Comparison of ENCODE assay signal across 8 cellular contexts in genomic region chr5:142095651-142096330, GRCh38. TPM values are rescaled to one million over a fixed set of nuclear protein-coding genes. Genes with fewer than 3 reads are reported as not detected.
A peak's percentile ranks its signal among the peaks of the same experiment; 100 is the strongest.
DNase-seq lines count a peak whose midpoint lies in the region; ATAC-seq and TF ChIP-seq lines count a peak whose summit lies in the region.
"Had no signal": no experiment of that assay in that cellular context is flagged by ENCODE, and none has a peak within 500 bp of the region (broad histone marks: within the 10 kb centered on the region; RNA-seq: fewer than 3 reads in every experiment).

No MANE protein-coding gene starts in this region.

- H3K4me1 ChIP-seq in tibial artery (peaks cover 0 to 41% (median 17%) of the 10 kb centered on the region in 4 donors), esophagus squamous epithelium (peaks cover 0 to 16% (median 8%) of the 10 kb centered on the region in 3 donors)

- DNase-seq in activated CD4-positive, CD25-positive, alpha-beta regulatory T cell (lab: John Stamatoyannopoulos, UW): peak; percentile 28 to 63 (median 52)
- DNase-seq in putamen (ENCODE audit: low spot score) (peak; percentile 32), tibial artery (peak in 1 of 2 donors; percentile 28), GM03348 (ENCODE audit: low spot score) (no peak), esophagus squamous epithelium (lab: John Stamatoyannopoulos, UW) (no peak)
- DNase-seq: small intestine had no signal

- H3K36me3 ChIP-seq in tibial artery (no peaks in the 10 kb centered on the region), esophagus squamous epithelium (no peaks in the 10 kb centered on the region)

- no peaks in the 10 kb centered on the region for H3K27me3 Mint-ChIP-seq in activated naive CD4-positive, alpha-beta T cell treated with anti-CD3 and anti-CD28 coated beads, Interleukin-2, amount 50 U/mL, for 24 hours

- H3K36me3 Mint-ChIP-seq in activated naive CD4-positive, alpha-beta T cell treated with anti-CD3 and anti-CD28 coated beads, Interleukin-2, amount 50 U/mL, for 24 hours: no peaks in the 10 kb centered on the region

- H3K4me3 ChIP-seq in tibial artery (no peak overlapping the region), esophagus squamous epithelium (no peak overlapping the region)

- no peaks in the 10 kb centered on the region for H3K9me3 Mint-ChIP-seq in activated naive CD4-positive, alpha-beta T cell treated with anti-CD3 and anti-CD28 coated beads, Interleukin-2, amount 50 U/mL, for 24 hours

- H3K27ac ChIP-seq in tibial artery: peak overlapping the region; percentile 62 to 71
- H3K27ac ChIP-seq in esophagus squamous epithelium: peak overlapping the region in 1 of 4 donors; percentile 5

- H3K9me3 ChIP-seq in tibial artery: no peaks in the 10 kb centered on the region
- no peaks in the 10 kb centered on the region for H3K9me3 ChIP-seq in esophagus squamous epithelium

- TF ChIP-seq POLR2A in esophagus squamous epithelium (IDR thresholded peaks at IDR 0.05): no peak

- WGBS in esophagus squamous epithelium, 2 donors: 63 to 69% methylated on average over 6 to 8 of the region's 8 CpGs

- H3K27ac Mint-ChIP-seq in activated naive CD4-positive, alpha-beta T cell treated with anti-CD3 and anti-CD28 coated beads, Interleukin-2, amount 50 U/mL, for 24 hours: peak overlapping the region; percentile 92

- peaks cover 78% of the 10 kb centered on the region for H3K4me1 Mint-ChIP-seq in activated naive CD4-positive, alpha-beta T cell treated with anti-CD3 and anti-CD28 coated beads, Interleukin-2, amount 50 U/mL, for 24 hours

- no peak for ATAC-seq in GM18870 (IDR thresholded peaks at IDR 0.05; ENCODE audit: unreplicated experiment)

- intact Hi-C loops in tibial artery (cut with DNase I; ENCODE audit: low total_unique reads): no loop called here
- intact Hi-C loops in esophagus squamous epithelium (cut with DNase I): no loop called here

- H3K4me3 Mint-ChIP-seq in activated naive CD4-positive, alpha-beta T cell treated with anti-CD3 and anti-CD28 coated beads, Interleukin-2, amount 50 U/mL, for 24 hours: peak overlapping the region; percentile 70

- TF ChIP-seq CTCF in tibial artery (IDR thresholded peaks at IDR 0.05): no peak
- no peak for TF ChIP-seq CTCF in esophagus squamous epithelium (IDR thresholded peaks at IDR 0.05)

- H3K27me3 ChIP-seq in tibial artery: no peaks in the 10 kb centered on the region
- H3K27me3 ChIP-seq in esophagus squamous epithelium: no peaks in the 10 kb centered on the region

RNA-seq across cellular contexts. Expression of gene NDFIP1, which starts 12.8 kb away (rescaled TPM):
- total RNA-seq in esophagus squamous epithelium: 10 to 100 TPM; 34.1 to 82.6 (median 38.9) TPM

Comparison
In these comparisons a context has a peak if more than half of its experiments do, and no peak if none do; other contexts are left out.
1. DNase-seq: peak in activated CD4-positive, CD25-positive, alpha-beta regulatory T cell (4 of 4) and putamen (single experiment); none in GM03348 (single experiment) and esophagus squamous epithelium (single experiment).